15 cellular contexts compared by ENCODE assay signal in genomic region chr12:111440631-111441030, GRCh38. TPM values are rescaled to one million over a fixed set of nuclear protein-coding genes. Genes with fewer than 3 reads are reported as not detected.
DNase-seq lines count a peak whose midpoint lies in the region; ATAC-seq, FAIRE-seq and TF ChIP-seq lines count a peak whose summit lies in the region.
"Had no signal": no experiment of that assay in that cellular context is flagged by ENCODE, and none has a peak within 500 bp of the region (broad histone marks: within the 10 kb centered on the region; RNA-seq: fewer than 3 reads in every experiment).

No MANE protein-coding gene starts in this region.

- no peak for TF ChIP-seq EP300 in HepG2 (IDR thresholded peaks at IDR 0.05; ENCODE audit: low read depth in 2 of 2, low read length in 2 of 2)
- TF ChIP-seq EP300 in HepG2 (CRISPR knock-in tag; IDR thresholded peaks at IDR 0.05; ENCODE audit: borderline replicate concordance), result no peak

- no peak for TF ChIP-seq RAD21 in HepG2 (CRISPR knock-in tag; IDR thresholded peaks at IDR 0.05)

- no peak overlapping the region for H3K4me3 ChIP-seq in HepG2 (replicated peaks in 1 of 3; ENCODE audit: insufficient read depth in 1 of 3, low read depth in 2 of 3, low read length in 3 of 3)
- no peak overlapping the region for H3K4me3 ChIP-seq in right lobe of liver
- no peak overlapping the region for H3K4me3 ChIP-seq in astrocyte (ENCODE audit: insufficient read depth, low read depth, low read length)
- no peak overlapping the region for H3K4me3 ChIP-seq in SJCRH30
- H3K4me3 ChIP-seq in colonic mucosa, result no peak overlapping the region
- H3K4me3 ChIP-seq: SJSA1 had no signal

- no peaks in the 10 kb centered on the region for H3K79me2 ChIP-seq in HepG2 (ENCODE audit: insufficient read depth, low read length)
- H3K79me2 ChIP-seq in astrocyte (ENCODE audit: insufficient read depth, low read length), result peaks cover 98% of the 10 kb centered on the region

- 98% methylated on average over 3 of the region's 3 CpGs for WGBS in HepG2 (ENCODE audit: low lambda C conversion rate)
- WGBS in right lobe of liver (ENCODE audit: insufficient coverage, low coverage, low lambda C conversion rate, missing lambda C conversion rate), result 67% methylated on average over 1 of the region's 3 CpGs

- DNase-seq in HepG2 (ENCODE audit: low spot score) (no peak), right lobe of liver (no peak), astrocyte (ENCODE audit: low read depth) (no peak), naive B cell (no peak), SJCRH30 (no peak), ecto neural progenitor cell (ENCODE audit: low spot score) (no peak), NCI-H2029 (lab: John Stamatoyannopoulos, UW) (no peak), colonic mucosa (no peak)
- DNase-seq: central memory CD4-positive, alpha-beta T cell; GDM1; NCI-H146 had no signal

- H3K4me3 Mint-ChIP-seq in astrocyte (ENCODE audit: unreplicated experiment) (no peak overlapping the region), naive B cell (peak overlapping the region in 2 of 8 donors; percentile 34 to 73)
- H3K4me3 Mint-ChIP-seq: activated T-helper 1 cell treated with anti-CD3 and anti-CD28 coated beads, Interleukin-12 subunit alpha, Interleukin-12 subunit beta, Interleukin-2, Interleukin-4 antibody, amounts not matched to agents 30 ng/mL and 10 ng/mL and 1 ng/mL, durations not matched to agents 14 hours and 24 hours and 36 hours had no signal

- CTCF ChIA-PET in HepG2 (lab: Yijun Ruan, JAX; ENCODE audit: low intra/inter-chr PET ratio, low total read pairs), result no interaction called here

- no peak for TF ChIP-seq POLR2A in HepG2 (IDR thresholded peaks at IDR 0.05; ENCODE audit: insufficient read depth in 1 of 2, low read depth in 2 of 2, low read length in 2 of 2)
- no peak for TF ChIP-seq POLR2A in right lobe of liver (IDR thresholded peaks at IDR 0.05)

- POLR2A ChIA-PET in HepG2 (lab: Yijun Ruan, JAX), result no interaction called here

- intact Hi-C loops in HepG2 (cut with micrococcal nuclease; ENCODE audit: unreplicated experiment), result no loop called here
- intact Hi-C loops in right lobe of liver (cut with DNase I), result no loop called here
- intact Hi-C loops in colonic mucosa (cut with DNase I), result no loop called here

- peak overlapping the region; percentile 66 for H3K27ac Mint-ChIP-seq in astrocyte (ENCODE audit: unreplicated experiment)
- peak overlapping the region in 4 of 6 donors; percentile 53 to 98 (median 82) for H3K27ac Mint-ChIP-seq in naive B cell

- H2AFZ ChIP-seq in HepG2 (ENCODE audit: low read length) (no peak overlapping the region), astrocyte (ENCODE audit: low read depth, low read length) (no peak overlapping the region)

- 0 out of 2 replicates have a peak, but pooled peaks cover 13% of the 10 kb centered on the region for H4K20me1 ChIP-seq in HepG2 (ENCODE audit: insufficient read depth, low read length)
- peaks cover 94% of the 10 kb centered on the region for H4K20me1 ChIP-seq in astrocyte (ENCODE audit: insufficient read depth, low read length)

- H3K9ac ChIP-seq in HepG2 (ENCODE audit: insufficient read depth, low read depth, low read length) (no peak overlapping the region), astrocyte (ENCODE audit: low read length) (no peak overlapping the region), colonic mucosa (ENCODE audit: low read depth in 2 of 2, low read length in 2 of 2) (no peak overlapping the region)
- H3K9ac ChIP-seq: KMS-11 had no signal

- FAIRE-seq in HepG2 (lab: Jason Lieb, UNC) (no peak), astrocyte (lab: Jason Lieb, UNC) (no peak)

- H3K4me2 ChIP-seq in HepG2 (ENCODE audit: low read depth, low read length), result no peak overlapping the region
- H3K4me2 ChIP-seq in astrocyte (ENCODE audit: low read length), result no peak overlapping the region

- H3K36me3 ChIP-seq in HepG2 (replicated peaks in 1 of 2; ENCODE audit: control insufficient read depth in 1 of 2, insufficient read depth in 2 of 2, low read length in 2 of 2) (peaks cover 18 to 54% of the 10 kb centered on the region in 2 experiments; a peak in 4 of 5 replicates), right lobe of liver (peaks cover 0 to 2% (median 0%) of the 10 kb centered on the region in 4 donors), astrocyte (ENCODE audit: insufficient read depth, low read length) (peaks cover under 1% of the 10 kb centered on the region), SJCRH30 (no peaks in the 10 kb centered on the region), colonic mucosa (no peaks in the 10 kb centered on the region)

- H3K36me3 Mint-ChIP-seq in astrocyte (ENCODE audit: low read depth, unreplicated experiment), result peaks cover 12% of the 10 kb centered on the region
- no peaks in the 10 kb centered on the region for H3K36me3 Mint-ChIP-seq in naive B cell

- no peaks in the 10 kb centered on the region for H3K27me3 Mint-ChIP-seq in astrocyte (ENCODE audit: low read depth, unreplicated experiment)
- H3K27me3 Mint-ChIP-seq in naive B cell, result no peaks in the 10 kb centered on the region

- H3K27ac ChIP-seq in HepG2 (ENCODE audit: extremely low read length, insufficient read depth, low read length), result no peak overlapping the region
- peak overlapping the region in 1 of 3 donors; percentile 14 for H3K27ac ChIP-seq in right lobe of liver
- no peak overlapping the region for H3K27ac ChIP-seq in astrocyte (ENCODE audit: low read depth, low read length)
- no peak overlapping the region for H3K27ac ChIP-seq in SJCRH30
- no peak overlapping the region for H3K27ac ChIP-seq in colonic mucosa
- H3K27ac ChIP-seq: KMS-11, SJSA1 had no signal

- H3K9me3 Mint-ChIP-seq in astrocyte (ENCODE audit: unreplicated experiment) (no peaks in the 10 kb centered on the region), naive B cell (no peaks in the 10 kb centered on the region)
- H3K9me3 Mint-ChIP-seq: activated T-helper 1 cell treated with anti-CD3 and anti-CD28 coated beads, Interleukin-12 subunit alpha, Interleukin-12 subunit beta, Interleukin-2, Interleukin-4 antibody, amounts not matched to agents 30 ng/mL and 10 ng/mL and 1 ng/mL, durations not matched to agents 14 hours and 24 hours and 36 hours had no signal

- no TSS peak for BruUV-seq in HepG2 (replicated peaks; lab: Mats Ljungman, UMichigan)

- ATAC-seq in HepG2, result no peak
- no peak for ATAC-seq in right lobe of liver
- no peak for ATAC-seq in naive B cell (ENCODE audit: low read depth in 2 of 2)
- ATAC-seq: activated CD4-positive, CD25-positive, alpha-beta regulatory T cell treated with anti-CD3 and anti-CD28 coated beads, Interleukin-2, amount 50 U/mL, for 24 hours had no signal

- H3K4me1 Mint-ChIP-seq in astrocyte (ENCODE audit: low read depth, unreplicated experiment), result peaks cover 48% of the 10 kb centered on the region
- H3K4me1 Mint-ChIP-seq in naive B cell, result peaks cover 67 to 93% (median 89%) of the 10 kb centered on the region in 3 donors

- TF ChIP-seq CTCF in HepG2 (CRISPR knock-in tag; IDR thresholded peaks at IDR 0.05), result no peak
- no peak for TF ChIP-seq CTCF in right lobe of liver (IDR thresholded peaks at IDR 0.05)
- TF ChIP-seq CTCF in astrocyte (IDR thresholded peaks at IDR 0.05; ENCODE audit: insufficient read depth, low read depth, low read length), result no peak
- no peak for TF ChIP-seq CTCF in colonic mucosa (IDR thresholded peaks at IDR 0.05)

- in situ Hi-C loops in HepG2 (cut with HindIII; ENCODE audit: extremely low pct_ligation_motif_present, low pct_unique_long_range_greater_than_20kb), result no loop called here

- H3K9me3 ChIP-seq in HepG2 (ENCODE audit: low read length) (no peaks in the 10 kb centered on the region), right lobe of liver (no peaks in the 10 kb centered on the region), astrocyte (ENCODE audit: insufficient read depth, low read depth, low read length) (no peaks in the 10 kb centered on the region), SJCRH30 (replicated peaks) (no peaks in the 10 kb centered on the region), colonic mucosa (no peaks in the 10 kb centered on the region)
- H3K9me3 ChIP-seq: SJSA1 had no signal

- H3K4me1 ChIP-seq in HepG2 (ENCODE audit: insufficient read depth, low read length) (no peaks in the 10 kb centered on the region), right lobe of liver (peaks cover 0 to 24% (median 9%) of the 10 kb centered on the region in 4 donors), astrocyte (ENCODE audit: insufficient read depth, low read length) (peaks cover 61% of the 10 kb centered on the region), SJCRH30 (peaks cover 19% of the 10 kb centered on the region), colonic mucosa (peaks cover 41% of the 10 kb centered on the region)

- H3K27me3 ChIP-seq in HepG2 (ENCODE audit: control insufficient read depth in 1 of 2, insufficient read depth in 2 of 2, low read length in 2 of 2), result no peaks in the 10 kb centered on the region; a peak in 1 of 5 replicates
- H3K27me3 ChIP-seq in right lobe of liver, result no peaks in the 10 kb centered on the region
- H3K27me3 ChIP-seq in astrocyte (ENCODE audit: insufficient read depth, low read length), result no peaks in the 10 kb centered on the region
- H3K27me3 ChIP-seq in SJCRH30, result no peaks in the 10 kb centered on the region
- H3K27me3 ChIP-seq in colonic mucosa, result no peaks in the 10 kb centered on the region
- H3K27me3 ChIP-seq: SJSA1 had no signal

RNA-seq across cellular contexts. Expression of gene SH2B3, which starts 34.9 kb away (rescaled TPM):
- total RNA-seq in HepG2 (2016; rRNA removed; fragmentation: Illumina TruSeq; extraction: Trizol), result 6.8 and 6.9 TPM in 2 replicates
- 3.0 and 4.5 TPM in 2 replicates for total RNA-seq in HepG2 (2016; cell fraction: cytosol; rRNA removed; fragmentation: Illumina TruSeq; extraction: Trizol; ENCODE audit: low read depth)
- 5.3 and 6.3 TPM in 2 replicates for total RNA-seq in HepG2 (2016; cell fraction: insoluble cytoplasmic fraction; rRNA removed; fragmentation: Illumina TruSeq; extraction: Trizol)
- 8.1 and 8.8 TPM in 2 replicates for total RNA-seq in HepG2 (2016; cell fraction: membrane; rRNA removed; fragmentation: Illumina TruSeq; extraction: Trizol)
- 3.3 and 4.2 TPM in 2 replicates for total RNA-seq in HepG2 (2016; cell fraction: nucleus; rRNA removed; fragmentation: Illumina TruSeq; extraction: Trizol)
- 6.8 and 7.1 TPM in 2 replicates for polyA plus RNA-seq in HepG2 (2011; rRNA removed)
- 5.9 and 7.0 TPM in 2 replicates for polyA plus RNA-seq in HepG2 (2011; cell fraction: cytosol; rRNA removed)
- polyA plus RNA-seq in HepG2 (2011; cell fraction: nucleus; rRNA removed), result 6.3 and 7.7 TPM in 2 replicates
- polyA plus RNA-seq in HepG2 (2012), result 5.1 and 9.2 TPM in 2 replicates
- polyA plus RNA-seq in HepG2 (2016; cell fraction: cytosol; fragmentation: Illumina TruSeq; extraction: Trizol; ENCODE audit: low read depth), result 0.99 and 1.3 TPM in 2 replicates
- polyA plus RNA-seq in HepG2 (2016; cell fraction: insoluble cytoplasmic fraction; fragmentation: Illumina TruSeq; extraction: Trizol; ENCODE audit: low read depth), result 7.6 and 9.1 TPM in 2 replicates
- 5.2 and 5.7 TPM in 2 replicates for polyA plus RNA-seq in HepG2 (2016; cell fraction: membrane; fragmentation: Illumina TruSeq; extraction: Trizol; ENCODE audit: low read depth)
- 8.8 and 9.8 TPM in 2 replicates for polyA plus RNA-seq in HepG2 (2016; cell fraction: nucleus; fragmentation: Illumina TruSeq; extraction: Trizol; ENCODE audit: insufficient read depth, low read depth)
- polyA minus RNA-seq in HepG2 (2011; rRNA and poly(A)+ RNA removed; ENCODE audit: low replicate concordance), result 2.2 and 11.4 TPM in 2 replicates
- 6.2 and 6.9 TPM in 2 replicates for polyA minus RNA-seq in HepG2 (2011; cell fraction: cytosol; rRNA and poly(A)+ RNA removed)
- polyA minus RNA-seq in HepG2 (2011; cell fraction: nucleus; rRNA and poly(A)+ RNA removed), result 3.3 and 3.9 TPM in 2 replicates
- 10 to 100 TPM in 5 of 6 experiments, 1 to 10 TPM in 1; 6.7 to 43.5 (median 17.0) TPM for total RNA-seq in right lobe of liver
- 23.6 and 26.1 TPM in 2 replicates for total RNA-seq in astrocyte
- 10 to 100 TPM in 1 of 6 donors, 1 to 10 TPM in 5; 3.6 to 10.4 (median 4.5) TPM for polyA plus RNA-seq in naive B cell (ENCODE audit: low read depth in 6 of 6)
- 11.1 and 13.2 TPM in 2 replicates for total RNA-seq in SJCRH30 (2014; rRNA removed; shearing (Covaris generic))
- 10 to 100 TPM; 26.4 to 40.9 TPM for total RNA-seq in colonic mucosa
